Comparison of ENCODE assay signal across 21 cellular contexts in the genomic region with DNA sequence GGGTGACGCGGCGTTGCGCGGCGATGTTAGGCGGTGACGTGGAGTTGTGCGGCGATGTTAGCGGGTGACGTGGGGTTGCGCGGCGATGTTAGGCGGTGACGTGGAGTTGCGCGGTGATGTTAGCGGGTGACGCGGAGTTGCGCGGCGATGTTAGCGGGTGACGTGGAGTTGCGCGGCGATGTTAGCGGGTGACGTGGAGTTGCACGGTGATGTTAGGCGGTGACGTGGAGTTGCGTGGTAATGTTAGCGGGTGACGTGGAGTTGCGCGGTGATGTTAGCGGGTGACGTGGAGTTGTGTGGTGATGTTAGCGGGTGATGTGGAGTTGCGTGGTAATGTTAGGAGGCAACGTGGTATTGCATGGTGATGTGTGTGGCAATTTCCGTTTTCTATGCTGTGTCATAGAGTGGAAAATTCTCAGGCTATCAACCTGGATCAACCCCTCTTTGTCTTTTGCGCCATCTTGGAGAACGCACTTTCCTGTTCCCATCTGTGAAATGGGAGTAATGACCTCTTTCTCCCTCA.
DNase-seq lines count a peak whose midpoint lies in the region; ATAC-seq, FAIRE-seq and TF ChIP-seq lines count a peak whose summit lies in the region.
"Had no signal": no experiment of that assay in that cellular context is flagged by ENCODE, and none has a peak within 500 bp of the region (broad histone marks: within the 10 kb centered on the region; RNA-seq: fewer than 3 reads in every experiment).

No MANE protein-coding gene starts in this region.

- POLR2A ChIA-PET in activated B cell treated with CpG ODN at 0.5 μM for 24 hours (lab: Charles Lee) = no interaction called here

- TF ChIP-seq POLR2A in GM12891 (IDR thresholded peaks at IDR 0.05; ENCODE audit: low read depth, low read length) = no peak

- H3K36me3 Mint-ChIP-seq in activated CD8-positive, alpha-beta memory T cell treated with anti-CD3 and anti-CD28 coated beads, Interleukin-2, amount 10 ng/mL, durations not matched to agents 7 days and 5 days = peaks cover 16% of the 10 kb centered on the region
- H3K36me3 Mint-ChIP-seq in activated B cell treated with CpG ODN at 0.5 μM for 24 hours (ENCODE audit: low read depth) (peaks cover 51% of the 10 kb centered on the region), memory B cell (peaks cover 27% of the 10 kb centered on the region)

- H3K4me3 Mint-ChIP-seq in activated CD8-positive, alpha-beta memory T cell treated with anti-CD3 and anti-CD28 coated beads, Interleukin-2, amount 10 ng/mL, durations not matched to agents 7 days and 5 days = peak overlapping the region; percentile 13
- H3K4me3 Mint-ChIP-seq in activated B cell treated with CpG ODN at 0.5 μM for 24 hours (no peak overlapping the region), memory B cell (no peak overlapping the region)

- no peak for TF ChIP-seq CTCF in activated B cell treated with CpG ODN at 0.5 μM for 24 hours (IDR thresholded peaks at IDR 0.05)

- peak overlapping the region; percentile 17 for H3K27ac Mint-ChIP-seq in activated CD8-positive, alpha-beta memory T cell treated with anti-CD3 and anti-CD28 coated beads, Interleukin-2, amount 10 ng/mL, durations not matched to agents 7 days and 5 days
- H3K27ac Mint-ChIP-seq in activated B cell treated with CpG ODN at 0.5 μM for 24 hours (peak overlapping the region; percentile 41), memory B cell (peak overlapping the region; percentile 38)

- H3K4me1 Mint-ChIP-seq in activated CD8-positive, alpha-beta memory T cell treated with anti-CD3 and anti-CD28 coated beads, Interleukin-2, amount 10 ng/mL, durations not matched to agents 7 days and 5 days = peaks cover 39% of the 10 kb centered on the region
- H3K4me1 Mint-ChIP-seq in activated B cell treated with CpG ODN at 0.5 μM for 24 hours (peaks cover 76% of the 10 kb centered on the region), memory B cell (peaks cover 33% of the 10 kb centered on the region)

- CTCF ChIA-PET in activated CD8-positive, alpha-beta memory T cell treated with anti-CD3 and anti-CD28 coated beads, Interleukin-2, amount 10 ng/mL, durations not matched to agents 7 days and 5 days (lab: Charles Lee) = no interaction called here
- CTCF ChIA-PET in activated B cell treated with CpG ODN at 0.5 μM for 24 hours (lab: Charles Lee) = no interaction called here

- intact Hi-C loops in activated B cell treated with CpG ODN at 0.5 μM for 24 hours (cut with micrococcal nuclease) = loop anchor here (10.0 kb wide), 1 partner anchor 95 kb away; no protein-coding TSS in a partner anchor

- H3K27me3 Mint-ChIP-seq in activated CD8-positive, alpha-beta memory T cell treated with anti-CD3 and anti-CD28 coated beads, Interleukin-2, amount 10 ng/mL, durations not matched to agents 7 days and 5 days = no peaks in the 10 kb centered on the region
- no peaks in the 10 kb centered on the region for H3K27me3 Mint-ChIP-seq in activated B cell treated with CpG ODN at 0.5 μM for 24 hours
- no peaks in the 10 kb centered on the region for H3K27me3 Mint-ChIP-seq in memory B cell
- H3K27me3 Mint-ChIP-seq: CD4-positive, alpha-beta memory T cell had no signal

- peak; percentile 41 for FAIRE-seq in GM12891 (lab: Jason Lieb, UNC)
- FAIRE-seq: A204.1, GM18507, H54, RCC 7860 had no signal

- H3K9me3 Mint-ChIP-seq in activated CD8-positive, alpha-beta memory T cell treated with anti-CD3 and anti-CD28 coated beads, Interleukin-2, amount 10 ng/mL, durations not matched to agents 7 days and 5 days (ENCODE audit: low read depth) = peaks cover 10% of the 10 kb centered on the region
- H3K9me3 Mint-ChIP-seq in activated B cell treated with CpG ODN at 0.5 μM for 24 hours (peaks cover 9% of the 10 kb centered on the region), memory B cell (peaks cover 7% of the 10 kb centered on the region)

- no peak for DNase-seq in activated CD8-positive, alpha-beta memory T cell treated with anti-CD3 and anti-CD28 coated beads, Interleukin-2, amount 10 ng/mL, durations not matched to agents 7 days and 5 days
- DNase-seq in activated CD8-positive, alpha-beta memory T cell treated with anti-CD3 and anti-CD28 coated beads, Interleukin-2, amount 50 U/mL, for 4 hours = no peak
- DNase-seq in GM12891 (ENCODE audit: insufficient read length, low spot score) (no peak), activated B cell treated with CpG ODN at 0.5 μM for 24 hours (peak; percentile 2), memory B cell (ENCODE audit: low spot score in 2 of 2) (no peak), NCI-H524 treated with DMSO at 0.1 percent for 48 hours (lab: John Stamatoyannopoulos, UW) (no peak)
- no peak for DNase-seq in stimulated activated CD4-positive, alpha-beta T cell treated with anti-CD3 and anti-CD28 coated beads, Interleukin-2, amount 100 ng/mL, for 24 hours
- DNase-seq: CD4-positive, alpha-beta memory T cell; DMS153; GF-D8; NCI-H1105; NCI-H2081; NCI-H2171 treated with DMSO at 0.1 percent for 48 hours; NCI-H446; NCI-H69 had no signal

- ATAC-seq in activated CD8-positive, alpha-beta memory T cell treated with anti-CD3 and anti-CD28 coated beads, Interleukin-2, amount 10 ng/mL, durations not matched to agents 7 days and 5 days = no peak
- ATAC-seq in activated B cell treated with CpG ODN at 0.5 μM for 24 hours (ENCODE audit: low read depth) = no peak
- no peak for ATAC-seq in memory B cell (ENCODE audit: low read depth)
- no peak for ATAC-seq in GM21717 (IDR thresholded peaks at IDR 0.05; ENCODE audit: unreplicated experiment)
- ATAC-seq: Right ventricle myocardium inferior had no signal

TF ChIP-seq in GM12891, 5 proteins besides CTCF, POLR2A, EP300 and RAD21:
- TF ChIP-seq POLR2AphosphoS5 (IDR thresholded peaks at IDR 0.05; ENCODE audit: low read depth, low read length) (no peak), PAX5 (IDR thresholded peaks at IDR 0.05; ENCODE audit: insufficient read depth, low read length, severe bottlenecking) (no peak), SPI1 (IDR thresholded peaks at IDR 0.05; ENCODE audit: low read depth, low read length) (no peak), TAF1 (IDR thresholded peaks at IDR 0.05; ENCODE audit: low read depth, low read length) (no peak), POU2F2 (IDR thresholded peaks at IDR 0.05; ENCODE audit: low read depth, low read length) (no peak)
TF ChIP-seq in GM12891: peak in this region for 0.
